In genomic region chr1:54267815-54268551, GRCh38 we compare ENCODE assay signal across 1 cellular context.
TF ChIP-seq lines count a peak whose summit lies in the region.

No MANE protein-coding gene starts in this region.

TF ChIP-seq in GM12878, 131 proteins besides CTCF, POLR2A, EP300 and RAD21 (continued from another document):
- TF ChIP-seq PRDM15 (CRISPR knock-in tag; IDR thresholded peaks at IDR 0.05) = no peak
- TF ChIP-seq CHD4 (IDR thresholded peaks at IDR 0.05) = no peak
- no peak for TF ChIP-seq YY1 (IDR thresholded peaks at IDR 0.05; ENCODE audit: low read depth, low read length)
- TF ChIP-seq BCL11A (IDR thresholded peaks at IDR 0.05; ENCODE audit: low read depth, low read length) = no peak
- no peak for TF ChIP-seq HSF1 (IDR thresholded peaks at IDR 0.05; ENCODE audit: low read depth, low read length)
- no peak for TF ChIP-seq KAT2A (conservative IDR thresholded peaks at IDR 0.05; ENCODE audit: control insufficient read depth, low read depth, low read length)
- no peak for TF ChIP-seq MEF2B (IDR thresholded peaks at IDR 0.05; ENCODE audit: partially characterized antibody, poor library complexity, severe bottlenecking)
- TF ChIP-seq SUPT20H (IDR thresholded peaks at IDR 0.05; ENCODE audit: borderline replicate concordance, control insufficient read depth, low read depth, low read length) = no peak
- TF ChIP-seq PAX8 (IDR thresholded peaks at IDR 0.05) = no peak
- TF ChIP-seq PAX5 (IDR thresholded peaks at IDR 0.05; ENCODE audit: borderline replicate concordance, low read depth, low read length) = no peak
TF ChIP-seq in GM12878: peak in this region for 0.
